24 cellular contexts compared by ENCODE assay signal in genomic region chr3:4939276-4939675, GRCh38.
"Had no signal": no experiment of that assay in that cellular context is flagged by ENCODE, and none has a peak within 500 bp of the region (broad histone marks: within the 10 kb centered on the region; RNA-seq: fewer than 3 reads in every experiment).

No MANE protein-coding gene starts in this region.

- DNase-seq: activated CD4-positive, alpha-beta T cell treated with anti-CD3 and anti-CD28 coated beads for 48 hours; activated CD4-positive, CD25-positive, alpha-beta regulatory T cell; activated CD8-positive, alpha-beta T cell treated with anti-CD3 and anti-CD28 coated beads for 36 hours; activated gamma-delta T cell; activated naive CD4-positive, alpha-beta T cell treated with anti-CD3 and anti-CD28 coated beads, Interleukin-2, amount 50 U/mL, for 16 hours; activated naive CD8-positive, alpha-beta T cell treated with anti-CD3 and anti-CD28 coated beads, Interleukin-2, amount 50 U/mL, for 24 hours; body of pancreas; dorsolateral prefrontal cortex; effector memory CD8-positive, alpha-beta T cell; heart left ventricle; left lung; naive thymus-derived CD4-positive, alpha-beta T cell; retina; sigmoid colon; stimulated activated CD4-positive, alpha-beta T cell treated with anti-CD3 and anti-CD28 coated beads, Interleukin-4, amount 100 ng/mL, for 1 hour; stimulated activated naive CD4-positive, alpha-beta T cell; SW 1271; T-helper 17 cell; upper lobe of left lung had no signal

- H3K27ac Mint-ChIP-seq: activated CD8-positive, alpha-beta T cell treated with anti-CD3 and anti-CD28 coated beads for 36 hours; activated naive CD8-positive, alpha-beta T cell treated with anti-CD3 and anti-CD28 coated beads, Interleukin-2, amount 50 U/mL, for 24 hours; activated T-helper 1 cell treated with anti-CD3 and anti-CD28 coated beads, Interleukin-12 subunit alpha, Interleukin-12 subunit beta, Interleukin-2, Interleukin-4 antibody, amounts not matched to agents 30 ng/mL and 10 ng/mL and 1 ng/mL, durations not matched to agents 14 hours and 24 hours and 36 hours; effector memory CD8-positive, alpha-beta T cell; naive thymus-derived CD4-positive, alpha-beta T cell; T-helper 17 cell had no signal

- H3K36me3 ChIP-seq: esophagus muscularis mucosa, heart left ventricle, left lung, sigmoid colon, thoracic aorta, upper lobe of left lung had no signal

- ATAC-seq: activated CD8-positive, alpha-beta T cell treated with anti-CD3 and anti-CD28 coated beads for 36 hours; activated naive CD8-positive, alpha-beta T cell treated with anti-CD3 and anti-CD28 coated beads, Interleukin-2, amount 50 U/mL, for 24 hours; body of pancreas; effector memory CD8-positive, alpha-beta T cell; heart left ventricle; left lung; naive thymus-derived CD4-positive, alpha-beta T cell; T-helper 17 cell had no signal

- H3K27ac ChIP-seq: body of pancreas, dorsolateral prefrontal cortex, esophagus muscularis mucosa, heart left ventricle, left lung, sigmoid colon, thoracic aorta, upper lobe of left lung had no signal

- H3K4me3 Mint-ChIP-seq: activated CD8-positive, alpha-beta T cell treated with anti-CD3 and anti-CD28 coated beads for 36 hours; activated naive CD8-positive, alpha-beta T cell treated with anti-CD3 and anti-CD28 coated beads, Interleukin-2, amount 50 U/mL, for 24 hours; activated T-helper 1 cell treated with anti-CD3 and anti-CD28 coated beads, Interleukin-12 subunit alpha, Interleukin-12 subunit beta, Interleukin-2, Interleukin-4 antibody, amounts not matched to agents 30 ng/mL and 10 ng/mL and 1 ng/mL, durations not matched to agents 14 hours and 24 hours and 36 hours; effector memory CD8-positive, alpha-beta T cell; naive thymus-derived CD4-positive, alpha-beta T cell; neural crest cell; T-helper 17 cell had no signal

- H3K9me3 ChIP-seq: body of pancreas, esophagus muscularis mucosa, heart left ventricle, left lung, sigmoid colon, thoracic aorta, upper lobe of left lung had no signal

- H3K27me3 Mint-ChIP-seq: activated CD8-positive, alpha-beta T cell treated with anti-CD3 and anti-CD28 coated beads for 36 hours; activated naive CD8-positive, alpha-beta T cell treated with anti-CD3 and anti-CD28 coated beads, Interleukin-2, amount 50 U/mL, for 24 hours; effector memory CD8-positive, alpha-beta T cell; naive thymus-derived CD4-positive, alpha-beta T cell; T-helper 17 cell had no signal

- H3K4me3 ChIP-seq: body of pancreas, dorsolateral prefrontal cortex, esophagus muscularis mucosa, heart left ventricle, left lung, lung, sigmoid colon, thoracic aorta, upper lobe of left lung had no signal

- H3K4me1 Mint-ChIP-seq: neural crest cell had no signal

- H3K4me1 ChIP-seq: body of pancreas, esophagus muscularis mucosa, heart left ventricle, left lung, sigmoid colon, upper lobe of left lung had no signal

- H3K27me3 ChIP-seq: body of pancreas, dorsolateral prefrontal cortex, esophagus muscularis mucosa, heart left ventricle, left lung, sigmoid colon, upper lobe of left lung had no signal

- H3K9me3 Mint-ChIP-seq: effector memory CD8-positive, alpha-beta T cell; neural crest cell had no signal
